Comparison of ENCODE assay signal across 19 cellular contexts in genomic region chr15:61584410-61584809, GRCh38.
A peak's percentile ranks its signal among the peaks of the same experiment; 100 is the strongest.
DNase-seq lines count a peak whose midpoint lies in the region; ATAC-seq, FAIRE-seq and TF ChIP-seq lines count a peak whose summit lies in the region.
"Had no signal": no experiment of that assay in that cellular context is flagged by ENCODE, and none has a peak within 500 bp of the region (broad histone marks: within the 10 kb centered on the region; RNA-seq: fewer than 3 reads in every experiment).

No MANE protein-coding gene starts in this region.

- H3K9me3 ChIP-seq in HepG2 (ENCODE audit: low read length) = no peaks in the 10 kb centered on the region
- no peaks in the 10 kb centered on the region for H3K9me3 ChIP-seq in right lobe of liver
- H3K9me3 ChIP-seq: pancreas had no signal

- H3K36me3 Mint-ChIP-seq in mesothelial cell of epicardium = no peaks in the 10 kb centered on the region
- H3K36me3 Mint-ChIP-seq: CD8-positive, alpha-beta T cell; naive B cell had no signal

- H3K4me1 Mint-ChIP-seq in mesothelial cell of epicardium = no peaks in the 10 kb centered on the region
- H3K4me1 Mint-ChIP-seq: naive B cell had no signal

- CTCF ChIA-PET in HepG2 (lab: Yijun Ruan, JAX; ENCODE audit: low intra/inter-chr PET ratio, low total read pairs) = no interaction called here
- CTCF ChIA-PET in RWPE1 (lab: Yijun Ruan, JAX) = no interaction called here

- TF ChIP-seq CTCF in HepG2 (CRISPR knock-in tag; IDR thresholded peaks at IDR 0.05) (no peak), right lobe of liver (IDR thresholded peaks at IDR 0.05) (no peak), RWPE1 (conservative IDR thresholded peaks at IDR 0.05; ENCODE audit: low read depth) (no peak), epithelial cell of esophagus (IDR thresholded peaks at IDR 0.05; ENCODE audit: insufficient read depth, low read depth, low read length, missing control alignments) (no peak), mesothelial cell of epicardium (IDR thresholded peaks at IDR 0.05; ENCODE audit: unreplicated experiment) (no peak)

- intact Hi-C loops in HepG2 (cut with micrococcal nuclease; ENCODE audit: unreplicated experiment) (no loop called here), right lobe of liver (cut with DNase I) (no loop called here)

- 0% methylated on average over 5 of the region's 5 CpGs for WGBS in HepG2 (ENCODE audit: low lambda C conversion rate)
- 54% methylated on average over 5 of the region's 5 CpGs for WGBS in right lobe of liver (ENCODE audit: insufficient coverage, low coverage, low lambda C conversion rate, missing lambda C conversion rate)

- H3K4me1 ChIP-seq in HepG2 (ENCODE audit: insufficient read depth, low read length) (no peaks in the 10 kb centered on the region), right lobe of liver (no peaks in the 10 kb centered on the region)
- H3K4me1 ChIP-seq: pancreas had no signal

- H3K27ac ChIP-seq in HepG2 (ENCODE audit: extremely low read length, insufficient read depth, low read length) (no peak overlapping the region), right lobe of liver (no peak overlapping the region), RWPE1 (no peak overlapping the region)
- H3K27ac ChIP-seq: coronary artery, pancreas had no signal

- peaks cover 27% of the 10 kb centered on the region for H3K9me3 Mint-ChIP-seq in mesothelial cell of epicardium

- no TSS peak for BruUV-seq in HepG2 (replicated peaks; lab: Mats Ljungman, UMichigan)

- no peak overlapping the region for H3K27ac Mint-ChIP-seq in mesothelial cell of epicardium
- H3K27ac Mint-ChIP-seq: CD8-positive, alpha-beta T cell; naive B cell had no signal

- H3K36me3 ChIP-seq in HepG2 (replicated peaks in 1 of 2; ENCODE audit: control insufficient read depth in 1 of 2, insufficient read depth in 2 of 2, low read length in 2 of 2) = no peaks in the 10 kb centered on the region
- no peaks in the 10 kb centered on the region for H3K36me3 ChIP-seq in right lobe of liver
- H3K36me3 ChIP-seq: pancreas had no signal

- peaks cover 7% of the 10 kb centered on the region for H3K27me3 Mint-ChIP-seq in mesothelial cell of epicardium (ENCODE audit: low read depth)

- H3K4me2 ChIP-seq in HepG2 (ENCODE audit: low read depth, low read length) = no peak overlapping the region

- no peak for FAIRE-seq in HepG2 (lab: Jason Lieb, UNC)
- FAIRE-seq: pancreas had no signal

- no peak overlapping the region for H2AFZ ChIP-seq in HepG2 (ENCODE audit: low read length)

- no peaks in the 10 kb centered on the region for H3K27me3 ChIP-seq in HepG2 (ENCODE audit: control insufficient read depth in 1 of 2, insufficient read depth in 2 of 2, low read length in 2 of 2)
- H3K27me3 ChIP-seq in right lobe of liver = no peaks in the 10 kb centered on the region
- H3K27me3 ChIP-seq: pancreas had no signal

- no peak for TF ChIP-seq POLR2A in HepG2 (IDR thresholded peaks at IDR 0.05; ENCODE audit: insufficient read depth in 1 of 2, low read depth in 2 of 2, low read length in 2 of 2)
- no peak for TF ChIP-seq POLR2A in right lobe of liver (IDR thresholded peaks at IDR 0.05)

- POLR2A ChIA-PET in HepG2 (lab: Yijun Ruan, JAX) (no interaction called here), RWPE1 (lab: Yijun Ruan, JAX; ENCODE audit: low non-redundant PET) (no interaction called here)

- no peak for TF ChIP-seq EP300 in HepG2 (IDR thresholded peaks at IDR 0.05; ENCODE audit: low read depth in 2 of 2, low read length in 2 of 2)
- TF ChIP-seq EP300 in HepG2 (CRISPR knock-in tag; IDR thresholded peaks at IDR 0.05; ENCODE audit: borderline replicate concordance) = no peak

- in situ Hi-C loops in HepG2 (cut with HindIII; ENCODE audit: extremely low pct_ligation_motif_present, low pct_unique_long_range_greater_than_20kb) = no loop called here

- no peak for ATAC-seq in HepG2
- no peak for ATAC-seq in right lobe of liver
- ATAC-seq in HG02973 (IDR thresholded peaks at IDR 0.05; ENCODE audit: unreplicated experiment) = no peak
- ATAC-seq: CD8-positive, alpha-beta T cell; pancreas had no signal

- DNase-seq in HepG2 (ENCODE audit: low spot score) (no peak), right lobe of liver (no peak), RWPE1 (ENCODE audit: low spot score) (peak; percentile 9), epithelial cell of esophagus (ENCODE audit: low read depth) (peak; percentile 34), NCI-H1694 treated with DMSO at 0.1 percent for 48 hours (lab: John Stamatoyannopoulos, UW) (no peak), germinal center (ENCODE audit: low spot score) (no peak), mesothelial cell of epicardium (ENCODE audit: low spot score in 2 of 2, unreplicated experiment in 2 of 2) (no peak)
- DNase-seq: ACHN; activated CD4-positive, alpha-beta T cell treated with anti-CD3 and anti-CD28 coated beads for 4 hours; activated CD8-positive, alpha-beta memory T cell treated with anti-CD3 and anti-CD28 coated beads, Interleukin-2, amount 50 U/mL, for 48 hours; aorta; CD8-positive, alpha-beta T cell; EL; naive B cell; pancreas; Right ventricle myocardium superior; stimulated activated CD4-positive, alpha-beta T cell treated with anti-CD3 and anti-CD28 coated beads, Interleukin-2, amount 100 ng/mL, for 24 hours had no signal

- H3K9ac ChIP-seq in HepG2 (ENCODE audit: insufficient read depth, low read depth, low read length) = no peak overlapping the region

- no peaks in the 10 kb centered on the region for H4K20me1 ChIP-seq in HepG2 (ENCODE audit: insufficient read depth, low read length)

- no peaks in the 10 kb centered on the region for H3K79me2 ChIP-seq in HepG2 (ENCODE audit: insufficient read depth, low read length)

- H3K4me3 ChIP-seq in HepG2 (replicated peaks in 1 of 3; ENCODE audit: insufficient read depth in 1 of 3, low read depth in 2 of 3, low read length in 3 of 3) (no peak overlapping the region), right lobe of liver (no peak overlapping the region), epithelial cell of esophagus (ENCODE audit: low read length) (no peak overlapping the region)
- H3K4me3 ChIP-seq: coronary artery, pancreas had no signal

- TF ChIP-seq RAD21 in HepG2 (CRISPR knock-in tag; IDR thresholded peaks at IDR 0.05) = no peak

- no peak overlapping the region for H3K4me3 Mint-ChIP-seq in mesothelial cell of epicardium
- H3K4me3 Mint-ChIP-seq: CD8-positive, alpha-beta T cell; naive B cell had no signal

TF ChIP-seq in HepG2, 621 proteins besides CTCF, POLR2A, EP300 and RAD21:
- no peak for TF ChIP-seq TCF7 (IDR thresholded peaks at IDR 0.05; ENCODE audit: low read depth)
- no peak for TF ChIP-seq ZBTB3 (CRISPR knock-in tag; IDR thresholded peaks at IDR 0.05; ENCODE audit: borderline replicate concordance, low read depth)
- peak; percentile 35 to 91 for TF ChIP-seq REST (IDR thresholded peaks at IDR 0.05; ENCODE audit: borderline replicate concordance in 1 of 2, low read depth in 1 of 2, low read length in 2 of 2)
- TF ChIP-seq EHMT2 (IDR thresholded peaks at IDR 0.05; ENCODE audit: borderline replicate concordance, low read depth, low read length) = peak; percentile 70; the same call in 1 of the 2 replicates
- peak; percentile 92 for TF ChIP-seq MIER2 (CRISPR knock-in tag; IDR thresholded peaks at IDR 0.05)

Comparison
In these comparisons a context has a peak if more than half of its experiments do, and no peak if none do; other contexts are left out.
1. DNase-seq: peak in RWPE1 (single experiment) and epithelial cell of esophagus (single experiment); none in HepG2 (single experiment), right lobe of liver (0 of 3), NCI-H1694 treated with DMSO at 0.1 percent for 48 hours (single experiment), germinal center (single experiment) and mesothelial cell of epicardium (0 of 2).